9 cellular contexts compared by ENCODE assay signal in genomic region chr12:8648598-8649205, GRCh38. TPM values are rescaled to one million over a fixed set of nuclear protein-coding genes. Genes with fewer than 3 reads are reported as not detected.
A peak's percentile ranks its signal among the peaks of the same experiment; 100 is the strongest.
DNase-seq lines count a peak whose midpoint lies in the region; ATAC-seq and TF ChIP-seq lines count a peak whose summit lies in the region.
"Had no signal": no experiment of that assay in that cellular context is flagged by ENCODE, and none has a peak within 500 bp of the region (broad histone marks: within the 10 kb centered on the region; RNA-seq: fewer than 3 reads in every experiment).

No MANE protein-coding gene starts in this region.

- no peaks in the 10 kb centered on the region for H4K20me1 ChIP-seq in BLaER1 treated with 17β-estradiol and CSF1 and Interleukin-3, amounts not matched to agents 10 nM and 100 nM

- H3K9ac ChIP-seq in BLaER1 treated with 17β-estradiol and CSF1 and Interleukin-3, amounts not matched to agents 10 nM and 100 nM, result no peak overlapping the region

- H3K4me2 ChIP-seq in BLaER1 treated with 17β-estradiol and CSF1 and Interleukin-3, amounts not matched to agents 10 nM and 100 nM, result peak overlapping the region in 8 of 11 experiments; percentile 11 to 47 (median 23); a peak in 13 of 22 replicates

- peaks cover 21 to 36% (median 28%) of the 10 kb centered on the region in 10 experiments for H3K4me1 ChIP-seq in BLaER1 treated with 17β-estradiol and CSF1 and Interleukin-3, amounts not matched to agents 10 nM and 100 nM
- no peaks in the 10 kb centered on the region for H3K4me1 ChIP-seq in foreskin keratinocyte

- DNase-seq in activated effector memory CD4-positive, alpha-beta T cell treated with anti-CD3 and anti-CD28 coated beads, Interleukin-2, amount 50 U/mL, for 16 hours, result peak; percentile 85
- DNase-seq in A172 (ENCODE audit: low spot score) (no peak), foreskin keratinocyte (no peak), globus pallidus (ENCODE audit: low spot score) (no peak), SIG-M5 (lab: John Stamatoyannopoulos, UW) (no peak)

- no peak for TF ChIP-seq CTCF in foreskin keratinocyte (conservative IDR thresholded peaks at IDR 0.05)

- no peak overlapping the region for H3K4me3 ChIP-seq in BLaER1 treated with 17β-estradiol and CSF1 and Interleukin-3, amounts not matched to agents 10 nM and 100 nM
- H3K4me3 ChIP-seq: thoracic aorta had no signal

- H3K36me3 ChIP-seq in BLaER1 treated with 17β-estradiol and CSF1 and Interleukin-3, amounts not matched to agents 10 nM and 100 nM, result no peaks in the 10 kb centered on the region
- H3K36me3 ChIP-seq: thoracic aorta had no signal

- H3K27ac ChIP-seq in BLaER1 treated with 17β-estradiol and CSF1 and Interleukin-3, amounts not matched to agents 10 nM and 100 nM, result no peak overlapping the region
- no peak overlapping the region for H3K27ac ChIP-seq in foreskin keratinocyte
- H3K27ac ChIP-seq: thoracic aorta had no signal

- ATAC-seq in GM21360 (IDR thresholded peaks at IDR 0.05; ENCODE audit: unreplicated experiment) (peak; percentile 77), HG03457 (IDR thresholded peaks at IDR 0.05; ENCODE audit: unreplicated experiment) (peak; percentile 70), foreskin keratinocyte (no peak)

- H3K9me3 ChIP-seq in BLaER1 treated with 17β-estradiol and CSF1 and Interleukin-3, amounts not matched to agents 10 nM and 100 nM (replicated peaks in 1 of 11), result peaks cover 0 to under 1% (median 0%) of the 10 kb centered on the region in 11 experiments; a peak in 2 of 22 replicates
- H3K9me3 ChIP-seq: thoracic aorta had no signal

- H3K27me3 ChIP-seq in BLaER1 treated with 17β-estradiol and CSF1 and Interleukin-3, amounts not matched to agents 10 nM and 100 nM, result no peaks in the 10 kb centered on the region
- H3K27me3 ChIP-seq in foreskin keratinocyte, result no peaks in the 10 kb centered on the region

RNA-seq across cellular contexts. Expression of gene MFAP5, which starts 13.9 kb away (rescaled TPM):
- 0.65 and 2.4 TPM in 2 replicates for total RNA-seq in A172 (2014; rRNA removed; shearing (Covaris generic))
- 158 and 191 TPM in 2 replicates for total RNA-seq in foreskin keratinocyte
- 233 and 246 TPM in 2 replicates for polyA plus RNA-seq in foreskin keratinocyte

RNA-seq across cellular contexts. Expression of gene AICDA, which starts 36.0 kb away (rescaled TPM):
- not detected in 2 replicates for total RNA-seq in A172 (2014; rRNA removed; shearing (Covaris generic))
- total RNA-seq in foreskin keratinocyte, result not detected in 2 replicates
- polyA plus RNA-seq in foreskin keratinocyte, result 0.02 TPM in 1 of 2 replicates, not detected in the other
- total RNA-seq: thoracic aorta had no signal

RNA-seq across cellular contexts. Expression of gene RIMKLB, which starts 49.1 kb away (rescaled TPM):
- total RNA-seq in A172 (2014; rRNA removed; shearing (Covaris generic)), result 18.7 and 35.8 TPM in 2 replicates
- 35.5 and 39.8 TPM in 2 replicates for total RNA-seq in foreskin keratinocyte
- polyA plus RNA-seq in foreskin keratinocyte, result 12.5 and 15.6 TPM in 2 replicates

Comparison
In these comparisons a context has a peak if more than half of its experiments do, and no peak if none do; other contexts are left out.
1. RNA of gene MFAP5, which starts 13.9 kb away (total RNA-seq): 158 to 191 TPM in foreskin keratinocyte; 0.65 to 2.4 TPM in A172; every median in the first group is over 10 times any median in the second.